In the genomic region with DNA sequence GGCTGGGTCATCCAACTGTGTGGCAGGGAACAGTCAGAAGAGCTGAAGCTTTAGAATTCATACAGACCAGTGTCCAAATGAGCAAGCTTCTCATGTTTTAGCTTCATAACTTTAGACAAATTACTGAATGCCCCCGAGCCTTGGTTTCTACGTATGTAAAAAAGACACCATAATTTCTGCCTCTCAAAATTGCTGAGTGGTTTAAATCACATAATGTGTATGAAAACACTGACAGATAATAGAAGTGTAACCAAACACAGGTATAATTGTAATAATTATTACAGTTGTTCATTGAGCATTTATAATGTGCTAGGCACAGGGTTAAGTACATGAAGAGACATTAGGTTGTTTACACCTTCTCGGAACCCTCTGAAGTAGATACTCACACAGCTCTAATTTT, we compare ENCODE assay signal across 9 cellular contexts.
"Had no signal": no experiment of that assay in that cellular context is flagged by ENCODE, and none has a peak within 500 bp of the region (broad histone marks: within the 10 kb centered on the region; RNA-seq: fewer than 3 reads in every experiment).

No MANE protein-coding gene starts in this region.

- DNase-seq: GM23248, H9, HCEC 1CT, IMR-90, KG1 had no signal

- H3K4me3 ChIP-seq: GM23248, K562 had no signal

- H3K4me1 Mint-ChIP-seq: H9 had no signal

- FAIRE-seq: H1, H54, K562 had no signal

- H3K4me3 Mint-ChIP-seq: H9 had no signal

- H3K9ac ChIP-seq: GM23248 had no signal

- H3K27ac Mint-ChIP-seq: H9 had no signal

- H2AFZ ChIP-seq: GM23248 had no signal

- H3K27ac ChIP-seq: GM23248, HL-60 had no signal

- ATAC-seq: K562 had no signal
